In genomic region chr7:157054927-157055326, GRCh38 we compare ENCODE assay signal across 13 cellular contexts. TPM values are rescaled to one million over a fixed set of nuclear protein-coding genes. Genes with fewer than 3 reads are reported as not detected.
DNase-seq lines count a peak whose midpoint lies in the region; ATAC-seq and TF ChIP-seq lines count a peak whose summit lies in the region.
"Had no signal": no experiment of that assay in that cellular context is flagged by ENCODE, and none has a peak within 500 bp of the region (broad histone marks: within the 10 kb centered on the region; RNA-seq: fewer than 3 reads in every experiment).

No MANE protein-coding gene starts in this region.

- H3K4me1 ChIP-seq in Karpas-422 (ENCODE audit: low read length) (no peaks in the 10 kb centered on the region), osteoblast (ENCODE audit: insufficient read depth, low read length) (no peaks in the 10 kb centered on the region), mesenchymal stem cell (ENCODE audit: control insufficient read depth, insufficient read depth, low read depth, low read length) (no peaks in the 10 kb centered on the region)
- H3K4me1 ChIP-seq: Caco-2, HAP-1 had no signal

- no peaks in the 10 kb centered on the region for H3K9me2 ChIP-seq in Karpas-422 (replicated peaks; ENCODE audit: insufficient read depth, low read length)

- ATAC-seq in left lobe of liver (no peak), HG02642 (IDR thresholded peaks at IDR 0.05; ENCODE audit: poor library complexity, unreplicated experiment) (no peak)

- no peak overlapping the region for H3K18ac ChIP-seq in mesenchymal stem cell (ENCODE audit: low read depth in 1 of 2, low read length in 2 of 2)

- no peak overlapping the region for H3K9ac ChIP-seq in Karpas-422 (ENCODE audit: low read length)
- H3K9ac ChIP-seq in mesenchymal stem cell (ENCODE audit: low read length): no peak overlapping the region

- no peak overlapping the region for H3K14ac ChIP-seq in mesenchymal stem cell (ENCODE audit: low read length in 2 of 2)

- H4K20me1 ChIP-seq in Karpas-422 (ENCODE audit: insufficient read depth, low read depth, low read length) (no peaks in the 10 kb centered on the region), osteoblast (ENCODE audit: insufficient read depth, low read length) (no peaks in the 10 kb centered on the region)

- no peak overlapping the region for H4K91ac ChIP-seq in mesenchymal stem cell (ENCODE audit: low read length)

- H3K27me3 ChIP-seq in Karpas-422 (ENCODE audit: low read length): no peaks in the 10 kb centered on the region
- peaks cover 2% of the 10 kb centered on the region for H3K27me3 ChIP-seq in osteoblast (ENCODE audit: insufficient read depth, low read length)
- peaks cover 0 to 46% of the 10 kb centered on the region in 2 experiments for H3K27me3 ChIP-seq in mesenchymal stem cell (ENCODE audit: control insufficient read depth in 1 of 2, insufficient read depth in 1 of 2, low read length in 2 of 2)

- no peak overlapping the region for H2BK12ac ChIP-seq in mesenchymal stem cell (ENCODE audit: low read length in 2 of 2)

- no peak overlapping the region for H3K23ac ChIP-seq in mesenchymal stem cell (ENCODE audit: low read length in 2 of 2)

- no peak overlapping the region for H2AFZ ChIP-seq in Karpas-422 (ENCODE audit: low read length)
- H2AFZ ChIP-seq in osteoblast (ENCODE audit: low read length): no peak overlapping the region
- no peak overlapping the region for H2AFZ ChIP-seq in mesenchymal stem cell (ENCODE audit: low read depth, low read length)

- H2AK5ac ChIP-seq in mesenchymal stem cell (ENCODE audit: low read length, severe bottlenecking): no peak overlapping the region

- no peak overlapping the region for H2BK5ac ChIP-seq in mesenchymal stem cell (ENCODE audit: low read depth, low read length, poor library complexity, severe bottlenecking)

- H3K9me3 ChIP-seq in Karpas-422 (ENCODE audit: low read length) (no peaks in the 10 kb centered on the region), osteoblast (ENCODE audit: low read depth, low read length) (no peaks in the 10 kb centered on the region), mesenchymal stem cell (ENCODE audit: control insufficient read depth, low read length) (peaks cover 9% of the 10 kb centered on the region)
- H3K9me3 ChIP-seq: Caco-2, HAP-1 had no signal

- WGBS in mesenchymal stem cell: 80% methylated on average over 9 of the region's 9 CpGs

- H3K4ac ChIP-seq in mesenchymal stem cell (ENCODE audit: low read depth in 1 of 2, low read length in 2 of 2): no peak overlapping the region

- H2BK15ac ChIP-seq in mesenchymal stem cell (ENCODE audit: low read depth, poor library complexity, severe bottlenecking): no peak overlapping the region

- H3K4me3 ChIP-seq in Karpas-422 (ENCODE audit: low read length): no peak overlapping the region
- no peak overlapping the region for H3K4me3 ChIP-seq in osteoblast (ENCODE audit: insufficient read depth, low read length)
- no peak overlapping the region for H3K4me3 ChIP-seq in mesenchymal stem cell (ENCODE audit: insufficient read depth in 1 of 2, low read depth in 1 of 2, low read length in 2 of 2)
- H3K4me3 ChIP-seq: HAP-1 had no signal

- H3K4me2 ChIP-seq in Karpas-422 (ENCODE audit: low read depth, low read length, poor library complexity, severe bottlenecking): no peak overlapping the region
- no peak overlapping the region for H3K4me2 ChIP-seq in osteoblast (ENCODE audit: insufficient read depth, low read length)
- H3K4me2 ChIP-seq in mesenchymal stem cell (ENCODE audit: low read length, poor library complexity, severe bottlenecking): no peak overlapping the region

- no peak overlapping the region for H4K8ac ChIP-seq in mesenchymal stem cell (ENCODE audit: low read length)

- no peaks in the 10 kb centered on the region for H3K36me3 ChIP-seq in Karpas-422 (ENCODE audit: insufficient read depth, low read length)
- no peaks in the 10 kb centered on the region for H3K36me3 ChIP-seq in osteoblast (ENCODE audit: insufficient read depth, low read length)
- H3K36me3 ChIP-seq in mesenchymal stem cell (ENCODE audit: control insufficient read depth in 1 of 2, insufficient read depth in 2 of 2, low read depth in 1 of 2, low read length in 2 of 2): no peaks in the 10 kb centered on the region
- H3K36me3 ChIP-seq: HAP-1 had no signal

- H2BK120ac ChIP-seq in mesenchymal stem cell (ENCODE audit: low read depth, low read length): no peak overlapping the region

- H3K79me1 ChIP-seq in mesenchymal stem cell (replicated peaks; ENCODE audit: low read length, poor library complexity, severe bottlenecking): no peaks in the 10 kb centered on the region

- intact Hi-C loops in posterior vena cava (cut with DNase I): loop anchor here in 1 of 2 donors (10.0 kb wide), 1 partner anchor 60 kb away; no protein-coding TSS in a partner anchor

- no peak for TF ChIP-seq CTCF in osteoblast (IDR thresholded peaks at IDR 0.05; ENCODE audit: extremely low read depth, low read depth, low read length)

- H3K27ac ChIP-seq in Karpas-422 (ENCODE audit: low read length) (no peak overlapping the region), osteoblast (ENCODE audit: low read depth, low read length) (no peak overlapping the region), mesenchymal stem cell (ENCODE audit: low read length, poor library complexity, severe bottlenecking) (no peak overlapping the region)
- H3K27ac ChIP-seq: C4-2B had no signal

- H3K79me2 ChIP-seq in Karpas-422 (ENCODE audit: low read length) (no peaks in the 10 kb centered on the region), osteoblast (ENCODE audit: insufficient read depth, low read length) (no peaks in the 10 kb centered on the region)

- DNase-seq in Karpas-422 (peak; percentile 34), left lobe of liver (ENCODE audit: low spot score) (peak; percentile 3), posterior vena cava (ENCODE audit: low spot score) (peak; percentile 53), osteoblast (ENCODE audit: insufficient read length, low spot score, missing footprints) (no peak), mesenchymal stem cell (no peak)
- DNase-seq: ACHN; AML-193; Caco-2; CD4-positive, alpha-beta T cell had no signal

RNA-seq across cellular contexts. Expression of gene MNX1, which starts 44.5 kb away (rescaled TPM):
- 0.22 and 0.61 TPM in 2 replicates for total RNA-seq in Karpas-422 (2014; rRNA removed; shearing (Covaris generic); ENCODE audit: low replicate concordance)
- total RNA-seq in left lobe of liver (not detected), posterior vena cava (not detected), osteoblast (not detected in 2 replicates)
- not detected for polyA plus RNA-seq in mesenchymal stem cell (2013, experiment 1 of 2)
- polyA plus RNA-seq in mesenchymal stem cell (2013, experiment 2 of 2): not detected
- polyA plus RNA-seq: BJ had no signal

Comparison
In these comparisons a context has a peak if more than half of its experiments do, and no peak if none do; other contexts are left out.
1. DNase-seq: peak in Karpas-422 (single experiment), left lobe of liver (single experiment) and posterior vena cava (single experiment); none in osteoblast (single experiment) and mesenchymal stem cell (single experiment).